10 cellular contexts compared by ENCODE assay signal in the genomic region with DNA sequence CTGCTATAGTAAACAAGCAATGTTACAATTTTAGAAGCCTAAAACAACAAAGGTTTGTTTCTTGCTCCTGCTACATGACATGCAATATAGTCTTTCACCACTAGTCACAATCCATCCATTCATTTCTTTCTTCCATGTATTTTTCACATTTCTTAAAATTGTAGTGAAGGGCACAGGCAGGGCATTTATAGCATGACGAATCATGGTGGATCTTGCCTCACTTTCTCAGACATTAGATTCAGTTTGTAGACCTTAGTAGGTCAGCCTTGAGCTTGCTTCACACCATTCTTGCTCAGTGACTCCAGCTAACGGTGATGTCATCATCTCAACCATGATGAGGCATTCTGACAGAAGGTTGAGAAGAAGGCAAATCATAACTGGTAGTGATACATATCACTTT.
DNase-seq lines count a peak whose midpoint lies in the region; ATAC-seq, FAIRE-seq and TF ChIP-seq lines count a peak whose summit lies in the region.
"Had no signal": no experiment of that assay in that cellular context is flagged by ENCODE, and none has a peak within 500 bp of the region (broad histone marks: within the 10 kb centered on the region; RNA-seq: fewer than 3 reads in every experiment).

No MANE protein-coding gene starts in this region.

- CTCF ChIA-PET in K562 (lab: Yijun Ruan, JAX; ENCODE audit: low intra/inter-chr PET ratio), result no interaction called here
- CTCF ChIA-PET in CD4-positive, alpha-beta memory T cell (lab: Charles Lee; ENCODE audit: partially characterized antibody), result no interaction called here

- no peaks in the 10 kb centered on the region for H3K79me1 ChIP-seq in trophoblast cell (ENCODE audit: low read length)

- no peak for TF ChIP-seq EP300 in K562 (IDR thresholded peaks at IDR 0.05; ENCODE audit: low read length)

- ATAC-seq in K562 (peak; percentile 80), left colon (no peak), HG02763 (IDR thresholded peaks at IDR 0.05; ENCODE audit: unreplicated experiment) (no peak)
- ATAC-seq: esophagus mucosa, lower lobe of right lung had no signal

- H3K27ac ChIP-seq in K562 (ENCODE audit: extremely low read depth, low read depth, low read length) (no peak overlapping the region), trophoblast cell (ENCODE audit: low read depth, low read length) (no peak overlapping the region)
- H3K27ac ChIP-seq in CD4-positive, alpha-beta memory T cell (ENCODE audit: low read depth, low read length), result no peak overlapping the region
- H3K27ac ChIP-seq: lower lobe of right lung had no signal

- H3K27me3 ChIP-seq in K562 (ENCODE audit: control insufficient read depth in 2 of 2, insufficient read depth in 2 of 2, low read length in 2 of 2), result no peaks in the 10 kb centered on the region
- H3K27me3 ChIP-seq in trophoblast cell (ENCODE audit: insufficient read depth, low read length), result no peaks in the 10 kb centered on the region
- no peaks in the 10 kb centered on the region for H3K27me3 ChIP-seq in CD4-positive, alpha-beta memory T cell (ENCODE audit: insufficient read depth, low read length)

- no peaks in the 10 kb centered on the region for H3K4me1 Mint-ChIP-seq in CD4-positive, alpha-beta memory T cell

- intact Hi-C loops in K562 (cut with micrococcal nuclease), result no loop called here
- intact Hi-C loops in left colon (cut with DNase I, micrococcal nuclease), result no loop called here
- intact Hi-C loops in CD4-positive, alpha-beta memory T cell (cut with micrococcal nuclease), result no loop called here

- H3K18ac ChIP-seq in trophoblast cell (ENCODE audit: low read length), result no peak overlapping the region

- H3K27ac Mint-ChIP-seq in CD4-positive, alpha-beta memory T cell, result no peak overlapping the region

- H4K91ac ChIP-seq in trophoblast cell (ENCODE audit: low read depth, low read length), result no peak overlapping the region

- 19% methylated on average over 2 of the region's 2 CpGs for WGBS in K562 (ENCODE audit: insufficient coverage, low coverage, missing lambda C conversion rate)
- no CpG with 5 or more reads among the region's 2 CpGs for WGBS in trophoblast cell (ENCODE audit: extremely low coverage, insufficient coverage, insufficient read length)

- TF ChIP-seq CTCF in GM12874 (IDR thresholded peaks at IDR 0.05; ENCODE audit: insufficient read depth, low read depth, low read length) (peak; percentile 1; the same call in 1 of the 2 replicates), K562 (IDR thresholded peaks at IDR 0.05 in 2 of 3, conservative IDR thresholded peaks at IDR 0.05 in 1 of 3; ENCODE audit: insufficient read depth in 2 of 3, low read depth in 1 of 3, low read length in 3 of 3) (peak in 2 of 3 experiments; percentile 10 to 39; a peak in 2 of 6 replicates)

- H2BK5ac ChIP-seq in trophoblast cell (ENCODE audit: low read depth, low read length, poor library complexity), result no peak overlapping the region

- H3K9me3 Mint-ChIP-seq in CD4-positive, alpha-beta memory T cell, result peaks cover 0 to 2% (median 0%) of the 10 kb centered on the region in 8 donors

- no peaks in the 10 kb centered on the region for H3K36me3 Mint-ChIP-seq in CD4-positive, alpha-beta memory T cell

- no peaks in the 10 kb centered on the region for H3K9me1 ChIP-seq in K562 (ENCODE audit: control insufficient read depth, insufficient read depth, low read length)

- POLR2A ChIA-PET in K562 (lab: Yijun Ruan, JAX), result no interaction called here
- POLR2A ChIA-PET in CD4-positive, alpha-beta memory T cell (lab: Charles Lee; ENCODE audit: partially characterized antibody), result no interaction called here

- BruUV-seq in K562 (replicated peaks; lab: Mats Ljungman, UMichigan), result no TSS peak

- no peak overlapping the region for H4K12ac ChIP-seq in trophoblast cell (ENCODE audit: low read depth, low read length)

- TF ChIP-seq POLR2A in K562 (conservative IDR thresholded peaks at IDR 0.05), result no peak

- DNase-seq in HS-5 (ENCODE audit: low read depth) (peak; percentile 63), K562 (ENCODE audit: extremely low read depth in 1 of 4, low spot score in 3 of 4) (peak; percentile 10 to 27 (median 13)), trophoblast cell (peak; percentile 32 to 67), left colon (no peak)
- DNase-seq in CD4-positive, alpha-beta memory T cell, result no peak
- DNase-seq: lower lobe of right lung, SIG-M5 had no signal

- TF ChIP-seq RAD21 in K562 (CRISPR knock-in tag; conservative IDR thresholded peaks at IDR 0.05 in 1 of 2, IDR thresholded peaks at IDR 0.05 in 1 of 2), result no peak

- H3K4me1 ChIP-seq in K562 (replicated peaks in 1 of 2; ENCODE audit: control insufficient read depth in 2 of 2, insufficient read depth in 2 of 2, low read length in 2 of 2) (no peaks in the 10 kb centered on the region), trophoblast cell (ENCODE audit: control insufficient read depth in 1 of 2, insufficient read depth in 2 of 2, low read length in 2 of 2) (no peaks in the 10 kb centered on the region)
- no peaks in the 10 kb centered on the region for H3K4me1 ChIP-seq in CD4-positive, alpha-beta memory T cell (ENCODE audit: insufficient read depth, low read length)
- H3K4me1 ChIP-seq: lower lobe of right lung had no signal

- no peak overlapping the region for H3K14ac ChIP-seq in trophoblast cell (ENCODE audit: low read length)

- no peak overlapping the region for H3K4me2 ChIP-seq in K562 (ENCODE audit: insufficient read depth, low read length)
- H3K4me2 ChIP-seq in trophoblast cell (ENCODE audit: low read length), result no peak overlapping the region

- FAIRE-seq in K562 (lab: Jason Lieb, UNC), result peak; percentile 73

- in situ Hi-C loops in K562 (cut with MboI), result no loop called here

- H3K4ac ChIP-seq in trophoblast cell (ENCODE audit: low read depth, low read length), result no peak overlapping the region

- no peak overlapping the region for H4K8ac ChIP-seq in trophoblast cell (ENCODE audit: low read depth, low read length)

- no peak overlapping the region for H2BK12ac ChIP-seq in trophoblast cell (ENCODE audit: low read length)

- no peaks in the 10 kb centered on the region for H3K27me3 Mint-ChIP-seq in CD4-positive, alpha-beta memory T cell

- H2AK5ac ChIP-seq in trophoblast cell (ENCODE audit: low read length), result no peak overlapping the region

- H2AFZ ChIP-seq in K562 (ENCODE audit: low read depth, low read length) (peak overlapping the region; percentile 52; the same call in 1 of the 2 replicates), trophoblast cell (ENCODE audit: insufficient read depth, low read length, poor library complexity) (no peak overlapping the region)

- no peak overlapping the region for H3K4me3 Mint-ChIP-seq in CD4-positive, alpha-beta memory T cell

- H3K9ac ChIP-seq in K562 (ENCODE audit: insufficient read depth in 1 of 2, low read depth in 2 of 2, low read length in 2 of 2) (no peak overlapping the region), trophoblast cell (ENCODE audit: low read length) (no peak overlapping the region)

- H3K79me2 ChIP-seq in K562 (ENCODE audit: control insufficient read depth, insufficient read depth, low read length) (no peaks in the 10 kb centered on the region), trophoblast cell (ENCODE audit: control insufficient read depth, insufficient read depth, low read length, poor library complexity) (no peaks in the 10 kb centered on the region)

- H2BK120ac ChIP-seq in trophoblast cell (ENCODE audit: insufficient read depth, low read length, poor library complexity), result no peak overlapping the region

- H3K36me3 ChIP-seq in K562 (ENCODE audit: control insufficient read depth, insufficient read depth, low read length), result no peaks in the 10 kb centered on the region
- no peaks in the 10 kb centered on the region for H3K36me3 ChIP-seq in trophoblast cell (ENCODE audit: control insufficient read depth in 1 of 2, insufficient read depth in 2 of 2, low read length in 2 of 2)
- H3K36me3 ChIP-seq in CD4-positive, alpha-beta memory T cell (ENCODE audit: insufficient read depth, low read length), result no peaks in the 10 kb centered on the region
- H3K36me3 ChIP-seq: lower lobe of right lung had no signal

- H3K9me3 ChIP-seq in K562 (replicated peaks; ENCODE audit: control insufficient read depth, insufficient read depth, low read depth, low read length) (no peaks in the 10 kb centered on the region), trophoblast cell (ENCODE audit: insufficient read depth, low read depth, low read length) (no peaks in the 10 kb centered on the region)
- no peaks in the 10 kb centered on the region for H3K9me3 ChIP-seq in CD4-positive, alpha-beta memory T cell (ENCODE audit: control insufficient read depth in 1 of 2, low read length in 2 of 2)
- H3K9me3 ChIP-seq: lower lobe of right lung had no signal

- H4K20me1 ChIP-seq in K562 (replicated peaks; ENCODE audit: control insufficient read depth, insufficient read depth, low read length), result no peaks in the 10 kb centered on the region

- no peak overlapping the region for H3K23ac ChIP-seq in trophoblast cell (ENCODE audit: low read length)

- no peak overlapping the region for H3K4me3 ChIP-seq in K562
- H3K4me3 ChIP-seq in trophoblast cell (ENCODE audit: low read depth, low read length), result no peak overlapping the region
- H3K4me3 ChIP-seq in CD4-positive, alpha-beta memory T cell (ENCODE audit: low read length in 2 of 2), result no peak overlapping the region
- H3K4me3 ChIP-seq: lower lobe of right lung had no signal

TF ChIP-seq in K562, 482 proteins besides CTCF, POLR2A, EP300 and RAD21 (continues in another document):
- TF ChIP-seq, protein P1, sequence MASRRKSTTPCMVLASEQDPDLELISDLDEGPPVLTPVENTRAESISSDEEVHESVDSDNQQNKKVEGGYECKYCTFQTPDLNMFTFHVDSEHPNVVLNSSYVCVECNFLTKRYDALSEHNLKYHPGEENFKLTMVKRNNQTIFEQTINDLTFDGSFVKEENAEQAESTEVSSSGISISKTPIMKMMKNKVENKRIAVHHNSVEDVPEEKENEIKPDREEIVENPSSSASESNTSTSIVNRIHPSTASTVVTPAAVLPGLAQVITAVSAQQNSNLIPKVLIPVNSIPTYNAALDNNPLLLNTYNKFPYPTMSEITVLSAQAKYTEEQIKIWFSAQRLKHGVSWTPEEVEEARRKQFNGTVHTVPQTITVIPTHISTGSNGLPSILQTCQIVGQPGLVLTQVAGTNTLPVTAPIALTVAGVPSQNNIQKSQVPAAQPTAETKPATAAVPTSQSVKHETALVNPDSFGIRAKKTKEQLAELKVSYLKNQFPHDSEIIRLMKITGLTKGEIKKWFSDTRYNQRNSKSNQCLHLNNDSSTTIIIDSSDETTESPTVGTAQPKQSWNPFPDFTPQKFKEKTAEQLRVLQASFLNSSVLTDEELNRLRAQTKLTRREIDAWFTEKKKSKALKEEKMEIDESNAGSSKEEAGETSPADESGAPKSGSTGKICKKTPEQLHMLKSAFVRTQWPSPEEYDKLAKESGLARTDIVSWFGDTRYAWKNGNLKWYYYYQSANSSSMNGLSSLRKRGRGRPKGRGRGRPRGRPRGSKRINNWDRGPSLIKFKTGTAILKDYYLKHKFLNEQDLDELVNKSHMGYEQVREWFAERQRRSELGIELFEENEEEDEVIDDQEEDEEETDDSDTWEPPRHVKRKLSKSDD (conservative IDR thresholded peaks at IDR 0.05; ENCODE audit: low read length), result no peak

Comparison
In these comparisons a context has a peak if more than half of its experiments do, and no peak if none do; other contexts are left out.
1. DNase-seq: peak in HS-5 (single experiment), K562 (4 of 4) and trophoblast cell (2 of 2); none in left colon (0 of 2) and CD4-positive, alpha-beta memory T cell (0 of 5).